Comparison of ENCODE assay signal across 25 cellular contexts in the genomic region with DNA sequence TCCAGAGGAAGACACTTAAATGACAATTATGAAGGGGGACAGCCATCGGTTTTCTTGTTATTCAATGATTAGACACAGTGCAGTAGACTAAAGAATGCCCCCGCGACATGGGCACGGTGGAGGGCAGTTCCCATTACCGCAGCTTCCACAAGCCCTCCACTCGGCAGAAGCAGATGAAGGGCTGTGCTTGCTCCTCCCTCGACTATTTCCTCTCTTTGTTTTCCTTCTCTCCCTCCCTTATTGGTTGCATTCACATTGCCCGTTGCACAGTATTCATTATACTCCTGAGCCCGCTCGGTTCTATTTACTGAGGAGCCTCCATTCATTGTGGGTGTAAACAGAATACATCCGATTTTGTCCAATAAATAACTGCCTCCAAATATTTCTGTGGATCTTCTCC.
"Had no signal": no experiment of that assay in that cellular context is flagged by ENCODE, and none has a peak within 500 bp of the region (broad histone marks: within the 10 kb centered on the region; RNA-seq: fewer than 3 reads in every experiment).

No MANE protein-coding gene starts in this region.

- H3K4me1 Mint-ChIP-seq: activated naive CD4-positive, alpha-beta T cell treated with anti-CD3 and anti-CD28 coated beads, Interleukin-2, amount 10 ng/mL, durations not matched to agents 7 days and 5 days; T-helper 17 cell had no signal

- H3K9ac ChIP-seq: KMS-11 had no signal

- DNase-seq: activated CD4-positive, alpha-beta T cell treated with anti-CD3 and anti-CD28 coated beads for 4 hours; activated CD8-positive, alpha-beta memory T cell treated with anti-CD3 and anti-CD28 coated beads, Interleukin-2, amount 50 U/mL, for 4 hours; activated CD8-positive, alpha-beta T cell treated with anti-CD3 and anti-CD28 coated beads for 36 hours; activated gamma-delta T cell treated with Interleukin-2 at 50 U/mL for 16 hours; activated naive CD4-positive, alpha-beta T cell treated with anti-CD3 and anti-CD28 coated beads, Interleukin-2, amount 10 ng/mL, durations not matched to agents 7 days and 5 days; activated naive CD8-positive, alpha-beta T cell treated with anti-CD3 and anti-CD28 coated beads, Interleukin-2, amount 10 ng/mL, durations not matched to agents 7 days and 5 days; activated T-cell treated with anti-CD3 and anti-CD28 coated beads, Interleukin-2, amount 50 U/mL, for 72 hours; adrenal gland; anterior cingulate cortex; caudate nucleus; NCI-H1092; NCI-H1436; NCI-H1694 treated with DMSO at 0.1 percent for 48 hours; NCI-H2029 treated with DMSO at 0.1 percent for 48 hours; NCI-H446; NCI-H524; NCI-H82; SIG-M5; T-helper 17 cell; T1000; WERI-Rb-1 had no signal

- H3K4me2 ChIP-seq: KMS-11 had no signal

- H3K36me3 ChIP-seq: adrenal gland, breast epithelium, WERI-Rb-1 had no signal

- H3K36me3 Mint-ChIP-seq: activated naive CD4-positive, alpha-beta T cell treated with anti-CD3 and anti-CD28 coated beads, Interleukin-2, amount 10 ng/mL, durations not matched to agents 7 days and 5 days; activated naive CD8-positive, alpha-beta T cell treated with anti-CD3 and anti-CD28 coated beads, Interleukin-2, amount 10 ng/mL, durations not matched to agents 7 days and 5 days had no signal

- H3K9me3 ChIP-seq: adrenal gland, breast epithelium had no signal

- ATAC-seq: activated CD4-positive, CD25-positive, alpha-beta regulatory T cell treated with anti-CD3 and anti-CD28 coated beads, Interleukin-2, amount 50 U/mL, for 24 hours; activated CD8-positive, alpha-beta T cell treated with anti-CD3 and anti-CD28 coated beads for 36 hours; activated T-cell treated with anti-CD3 and anti-CD28 coated beads, Interleukin-2, amount 50 U/mL, for 72 hours; T-helper 17 cell had no signal

- H3K27ac Mint-ChIP-seq: activated CD8-positive, alpha-beta T cell treated with anti-CD3 and anti-CD28 coated beads for 36 hours; activated naive CD4-positive, alpha-beta T cell treated with anti-CD3 and anti-CD28 coated beads, Interleukin-2, amount 10 ng/mL, durations not matched to agents 7 days and 5 days; activated naive CD8-positive, alpha-beta T cell treated with anti-CD3 and anti-CD28 coated beads, Interleukin-2, amount 10 ng/mL, durations not matched to agents 7 days and 5 days; activated T-cell treated with anti-CD3 and anti-CD28 coated beads, Interleukin-2, amount 50 U/mL, for 72 hours; activated T-helper 2 cell treated with anti-CD3 and anti-CD28 coated beads, Interferon-gamma antibody, Interleukin-2, Interleukin-4, amounts not matched to agents 10 μg/mL and 5 μg/mL and 100 μg/mL, durations not matched to agents 14 hours and 24 hours and 36 hours; T-helper 17 cell had no signal

- H3K4me3 Mint-ChIP-seq: activated CD8-positive, alpha-beta T cell treated with anti-CD3 and anti-CD28 coated beads for 36 hours; activated naive CD4-positive, alpha-beta T cell treated with anti-CD3 and anti-CD28 coated beads, Interleukin-2, amount 10 ng/mL, durations not matched to agents 7 days and 5 days; activated naive CD8-positive, alpha-beta T cell treated with anti-CD3 and anti-CD28 coated beads, Interleukin-2, amount 10 ng/mL, durations not matched to agents 7 days and 5 days; activated T-cell treated with anti-CD3 and anti-CD28 coated beads, Interleukin-2, amount 50 U/mL, for 72 hours; T-helper 17 cell had no signal

- H3K9me3 Mint-ChIP-seq: activated CD8-positive, alpha-beta T cell treated with anti-CD3 and anti-CD28 coated beads for 36 hours; activated naive CD4-positive, alpha-beta T cell treated with anti-CD3 and anti-CD28 coated beads, Interleukin-2, amount 10 ng/mL, durations not matched to agents 7 days and 5 days; activated naive CD8-positive, alpha-beta T cell treated with anti-CD3 and anti-CD28 coated beads, Interleukin-2, amount 10 ng/mL, durations not matched to agents 7 days and 5 days; activated T-helper 2 cell treated with anti-CD3 and anti-CD28 coated beads, Interferon-gamma antibody, Interleukin-2, Interleukin-4, amounts not matched to agents 10 μg/mL and 5 μg/mL and 100 μg/mL, durations not matched to agents 14 hours and 24 hours and 36 hours had no signal

- H3K4me1 ChIP-seq: adrenal gland, breast epithelium had no signal

- H3K27ac ChIP-seq: adrenal gland, breast epithelium, KMS-11, WERI-Rb-1 had no signal

- H3K4me3 ChIP-seq: adrenal gland, breast epithelium had no signal

- H3K27me3 ChIP-seq: breast epithelium had no signal

- H3K27me3 Mint-ChIP-seq: activated CD8-positive, alpha-beta T cell treated with anti-CD3 and anti-CD28 coated beads for 36 hours; T-helper 17 cell had no signal
